Comparison of ENCODE assay signal across 8 cellular contexts in the genomic region with DNA sequence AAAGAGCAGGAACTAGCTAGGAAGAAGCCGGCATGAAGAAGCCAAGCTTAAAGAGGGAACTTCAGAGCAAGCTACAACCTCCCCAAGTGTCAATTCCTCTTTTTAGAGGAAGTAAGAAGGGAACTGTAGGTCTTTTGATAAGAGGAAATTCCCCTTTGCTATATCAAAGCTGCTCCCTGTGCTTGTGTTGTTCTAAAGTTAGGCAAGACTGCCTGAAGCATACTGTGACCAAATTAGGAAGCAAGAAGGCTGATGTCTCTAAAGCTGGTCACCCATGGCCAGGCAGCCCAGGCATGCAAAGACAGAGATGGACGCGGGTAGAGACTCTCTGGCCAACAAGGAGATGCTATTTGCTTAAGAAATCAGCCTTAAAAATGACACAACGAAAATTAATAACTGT.
DNase-seq lines count a peak whose midpoint lies in the region; ATAC-seq and TF ChIP-seq lines count a peak whose summit lies in the region.

No MANE protein-coding gene starts in this region.

- H3K36me3 ChIP-seq in OCI-LY1 (ENCODE audit: insufficient read depth, low read length): peaks cover 20% of the 10 kb centered on the region
- H3K36me3 ChIP-seq in mucosa of stomach (ENCODE audit: control insufficient read depth, insufficient read depth, low read length): no peaks in the 10 kb centered on the region

- H3K4me3 ChIP-seq in OCI-LY1 (ENCODE audit: low read depth, low read length, poor library complexity, severe bottlenecking) (peak overlapping the region; percentile 54), mucosa of stomach (ENCODE audit: low read length) (no peak overlapping the region)

- no peaks in the 10 kb centered on the region for H4K20me1 ChIP-seq in OCI-LY1 (ENCODE audit: insufficient read depth, low read length)

- peaks cover 39% of the 10 kb centered on the region for H3K36me3 Mint-ChIP-seq in dendritic cell treated with granulocyte-macrophage colony-stimulating factor and Interleukin-4, amounts not matched to agents 40 ng/mL and 50 ng/mL, for 4 days (ENCODE audit: low read depth)

- H3K27ac ChIP-seq in OCI-LY1 (ENCODE audit: low read depth, low read length, poor library complexity, severe bottlenecking): peak overlapping the region; percentile 90

- H3K4me1 ChIP-seq in OCI-LY1 (ENCODE audit: insufficient read depth, low read length, severe bottlenecking) (peaks cover 90% of the 10 kb centered on the region), mucosa of stomach (ENCODE audit: control insufficient read depth, insufficient read depth, low read length) (peaks cover 49% of the 10 kb centered on the region)

- H3K79me2 ChIP-seq in OCI-LY1 (ENCODE audit: insufficient read depth, low read length): no peaks in the 10 kb centered on the region

- H3K4me2 ChIP-seq in OCI-LY1 (ENCODE audit: low read length): peak overlapping the region; percentile 65

- no peaks in the 10 kb centered on the region for H3K9me3 Mint-ChIP-seq in dendritic cell treated with granulocyte-macrophage colony-stimulating factor and Interleukin-4, amounts not matched to agents 40 ng/mL and 50 ng/mL, for 4 days

- intact Hi-C loops in dendritic cell treated with granulocyte-macrophage colony-stimulating factor and Interleukin-4, amounts not matched to agents 40 ng/mL and 50 ng/mL, for 4 days (cut with micrococcal nuclease): no loop called here

- TF ChIP-seq CTCF in OCI-LY1 (IDR thresholded peaks at IDR 0.05; ENCODE audit: low read length): no peak

- DNase-seq in HCEC 1CT: peak; percentile 87
- DNase-seq in NCI-H1105 (lab: John Stamatoyannopoulos, UW): no peak
- no peak for DNase-seq in central memory CD4-positive, alpha-beta T cell
- DNase-seq in HPDE6-E6E7 (ENCODE audit: extremely low spot score): no peak

- no peaks in the 10 kb centered on the region for H3K9me2 ChIP-seq in OCI-LY1 (ENCODE audit: low read depth, low read length)

- H3K9me3 ChIP-seq in OCI-LY1 (ENCODE audit: low read length) (no peaks in the 10 kb centered on the region), mucosa of stomach (ENCODE audit: control insufficient read depth, low read length) (no peaks in the 10 kb centered on the region)

- no peak overlapping the region for H2AFZ ChIP-seq in OCI-LY1 (ENCODE audit: low read length)

- peak overlapping the region; percentile 35 for H3K4me3 Mint-ChIP-seq in dendritic cell treated with granulocyte-macrophage colony-stimulating factor and Interleukin-4, amounts not matched to agents 40 ng/mL and 50 ng/mL, for 4 days

- peak overlapping the region; percentile 86 for H3K27ac Mint-ChIP-seq in dendritic cell treated with granulocyte-macrophage colony-stimulating factor and Interleukin-4, amounts not matched to agents 40 ng/mL and 50 ng/mL, for 4 days

- peak overlapping the region; percentile 66; the same call in 1 of the 2 replicates for H3K9ac ChIP-seq in OCI-LY1 (ENCODE audit: low read length)
- peak overlapping the region; percentile 38 for H3K9ac ChIP-seq in mucosa of stomach (ENCODE audit: low read length)

- H3K27me3 ChIP-seq in OCI-LY1 (ENCODE audit: insufficient read depth, low read length): no peaks in the 10 kb centered on the region
- H3K27me3 ChIP-seq in mucosa of stomach (ENCODE audit: control insufficient read depth, insufficient read depth, low read length): no peaks in the 10 kb centered on the region

- ATAC-seq in GM18499 (IDR thresholded peaks at IDR 0.05; ENCODE audit: insufficient read depth, unreplicated experiment): peak; percentile 37

- peaks cover 90% of the 10 kb centered on the region for H3K4me1 Mint-ChIP-seq in dendritic cell treated with granulocyte-macrophage colony-stimulating factor and Interleukin-4, amounts not matched to agents 40 ng/mL and 50 ng/mL, for 4 days (ENCODE audit: low read depth)

- H3K27me3 Mint-ChIP-seq in dendritic cell treated with granulocyte-macrophage colony-stimulating factor and Interleukin-4, amounts not matched to agents 40 ng/mL and 50 ng/mL, for 4 days: no peaks in the 10 kb centered on the region

- no peaks in the 10 kb centered on the region for H3F3A ChIP-seq in OCI-LY1 (ENCODE audit: insufficient read depth, low read length)
